8 cellular contexts compared by ENCODE assay signal in genomic region chr9:32385135-32385884, GRCh38. TPM values are rescaled to one million over a fixed set of nuclear protein-coding genes. Genes with fewer than 3 reads are reported as not detected.
DNase-seq lines count a peak whose midpoint lies in the region; ATAC-seq, FAIRE-seq and TF ChIP-seq lines count a peak whose summit lies in the region.

No MANE protein-coding gene starts in this region.

- peaks cover 44% of the 10 kb centered on the region for H3K79me2 ChIP-seq in fibroblast of lung (ENCODE audit: control insufficient read depth, insufficient read depth, low read length)

- H3K4me3 ChIP-seq in SJSA1 (peak overlapping the region; percentile 86), fibroblast of lung (replicated peaks in 1 of 4; ENCODE audit: control extremely low read depth in 1 of 4, insufficient read depth in 1 of 4, low read depth in 3 of 4, low read length in 4 of 4) (peak overlapping the region; percentile 80 to 90 (median 83)), retinal pigment epithelial cell (ENCODE audit: low read length) (peak overlapping the region; percentile 87)

- no peaks in the 10 kb centered on the region for H3K27me3 ChIP-seq in SJSA1 (replicated peaks)
- no peaks in the 10 kb centered on the region for H3K27me3 ChIP-seq in fibroblast of lung (ENCODE audit: control insufficient read depth, insufficient read depth, low read length)

- H3K27ac ChIP-seq in SJSA1 (peak overlapping the region; percentile 38; the same call in 1 of the 2 replicates), fibroblast of lung (ENCODE audit: insufficient read depth, low read length) (peak overlapping the region; percentile 87)

- H3K4me2 ChIP-seq in fibroblast of lung (ENCODE audit: extremely low read depth, insufficient read depth, low read length), result peak overlapping the region; percentile 38

- TF ChIP-seq CTCF in fibroblast of lung (conservative IDR thresholded peaks at IDR 0.05 in 1 of 2, IDR thresholded peaks at IDR 0.05 in 1 of 2; ENCODE audit: low read depth in 1 of 2, low read length in 2 of 2), result no peak
- TF ChIP-seq CTCF in retinal pigment epithelial cell (conservative IDR thresholded peaks at IDR 0.05; ENCODE audit: low read depth, low read length), result no peak

- DNase-seq in GM19239 (ENCODE audit: insufficient read length, low spot score) (no peak), SJSA1 (ENCODE audit: low read depth in 1 of 2, low spot score in 2 of 2) (no peak), fibroblast of lung (ENCODE audit: low read depth in 2 of 2) (peak in 1 of 2 donors; percentile 17), retinal pigment epithelial cell (ENCODE audit: low read depth) (no peak), germinal center (ENCODE audit: low spot score) (no peak)

- H3K9me3 ChIP-seq in SJSA1 (replicated peaks) (no peaks in the 10 kb centered on the region), fibroblast of lung (ENCODE audit: control insufficient read depth, insufficient read depth, low read depth, low read length) (no peaks in the 10 kb centered on the region)

- H4K20me1 ChIP-seq in fibroblast of lung (ENCODE audit: control insufficient read depth, extremely low read depth, insufficient read depth, low read length), result no peaks in the 10 kb centered on the region

- H3K36me3 ChIP-seq in SJSA1 (no peaks in the 10 kb centered on the region; the same call in 1 of the 2 replicates), fibroblast of lung (ENCODE audit: control insufficient read depth, insufficient read depth, low read length) (peaks cover 2% of the 10 kb centered on the region)

- H2AFZ ChIP-seq in fibroblast of lung (ENCODE audit: low read length), result no peak overlapping the region

- FAIRE-seq in GM19239 (lab: Jason Lieb, UNC), result peak; percentile 70

- H3K4me1 ChIP-seq in SJSA1 (replicated peaks) (peaks cover 7% of the 10 kb centered on the region; the same call in 1 of the 2 replicates), fibroblast of lung (ENCODE audit: control insufficient read depth, extremely low read depth, insufficient read depth, low read length) (peaks cover 8% of the 10 kb centered on the region)

- peak overlapping the region; percentile 83 for H3K9ac ChIP-seq in fibroblast of lung (ENCODE audit: insufficient read depth, low read length)

- ATAC-seq in HG02884 (IDR thresholded peaks at IDR 0.05; ENCODE audit: unreplicated experiment) (no peak), GM21619 (IDR thresholded peaks at IDR 0.05; ENCODE audit: unreplicated experiment) (no peak), HG03342 (IDR thresholded peaks at IDR 0.05; ENCODE audit: unreplicated experiment) (no peak)

RNA-seq across cellular contexts. Expression of gene ACO1, which starts 0.9 kb away (rescaled TPM):
- total RNA-seq in SJSA1 (2014; rRNA removed; shearing (Covaris generic)), result 37.3 and 37.9 TPM in 2 replicates
- total RNA-seq in fibroblast of lung, result 51.1 and 77.8 TPM in 2 replicates
- polyA plus RNA-seq in fibroblast of lung, result 147 and 158 TPM in 2 replicates
- polyA plus RNA-seq in fibroblast of lung (2012), result 96.1 and 102 TPM in 2 replicates
- polyA minus RNA-seq in fibroblast of lung (ENCODE audit: low replicate concordance), result 86.7 and 101 TPM in 2 replicates
